ENCODE assay signal across 1 cellular context in genomic region chr5:103498800-103499199, GRCh38.
TF ChIP-seq lines count a peak whose summit lies in the region.

No MANE protein-coding gene starts in this region.

TF ChIP-seq in H1, 55 proteins besides CTCF, POLR2A, EP300 and RAD21:
- TF ChIP-seq ATF3 (IDR thresholded peaks at IDR 0.05; ENCODE audit: insufficient read depth, low read depth, low read length) (no peak), CHD1 (IDR thresholded peaks at IDR 0.05; ENCODE audit: low read depth, low read length) (no peak), CHD2 (IDR thresholded peaks at IDR 0.05; ENCODE audit: low read length) (no peak), SP4 (IDR thresholded peaks at IDR 0.05; ENCODE audit: low read length) (no peak), CBX5 (IDR thresholded peaks at IDR 0.05; ENCODE audit: low read depth, low read length) (no peak), CREB1 (IDR thresholded peaks at IDR 0.05) (no peak), TAF1 (IDR thresholded peaks at IDR 0.05; ENCODE audit: low read depth, low read length) (no peak), SP1 (IDR thresholded peaks at IDR 0.05; ENCODE audit: low read depth, low read length) (no peak), NANOG (IDR thresholded peaks at IDR 0.05; ENCODE audit: insufficient read depth, low read depth, low read length, poor library complexity, severe bottlenecking) (no peak), ASH2L (IDR thresholded peaks at IDR 0.05; ENCODE audit: low read length) (no peak), KDM5A (IDR thresholded peaks at IDR 0.05; ENCODE audit: low read length) (no peak), SIRT6 (IDR thresholded peaks at IDR 0.05; ENCODE audit: low read length) (no peak)
TF ChIP-seq in H1: peak in this region for 0.
